Comparison of ENCODE assay signal across 19 cellular contexts in genomic region chr9:72614057-72614456, GRCh38.
"Had no signal": no experiment of that assay in that cellular context is flagged by ENCODE, and none has a peak within 500 bp of the region (broad histone marks: within the 10 kb centered on the region; RNA-seq: fewer than 3 reads in every experiment).

No MANE protein-coding gene starts in this region.

- FAIRE-seq: islet of Langerhans had no signal

- H3K27ac ChIP-seq: cardiac muscle cell, esophagus squamous epithelium, foreskin keratinocyte, heart left ventricle, left ventricle myocardium inferior, lower lobe of right lung, right atrium auricular region, testis, transverse colon had no signal

- H3K9me3 ChIP-seq: esophagus squamous epithelium, heart left ventricle, left ventricle myocardium inferior, lower lobe of right lung, right atrium auricular region, testis, transverse colon had no signal

- H3K4me1 ChIP-seq: esophagus squamous epithelium, foreskin keratinocyte, heart left ventricle, left ventricle myocardium inferior, lower lobe of right lung, right atrium auricular region, testis had no signal

- DNase-seq: effector memory CD8-positive, alpha-beta T cell; esophagus squamous epithelium; foreskin keratinocyte; heart left ventricle; hypothalamus; kidney glomerular epithelial cell; left ventricle myocardium inferior; lower lobe of right lung; midbrain; naive thymus-derived CD4-positive, alpha-beta T cell; nephron progenitor cell; posterior cingulate gyrus; stimulated activated CD4-positive, alpha-beta T cell treated with anti-CD3 and anti-CD28 coated beads, Interleukin-4, amount 100 ng/mL, for 1 hour; stimulated activated CD8-positive, alpha-beta memory T cell treated with anti-CD3 and anti-CD28 coated beads, Interleukin-4, amount 100 ng/mL, for 48 hours; testis; transverse colon had no signal

- H3K36me3 ChIP-seq: cardiac muscle cell, esophagus squamous epithelium, heart left ventricle, left ventricle myocardium inferior, lower lobe of right lung, right atrium auricular region, transverse colon had no signal

- H3K27me3 ChIP-seq: cardiac muscle cell, esophagus squamous epithelium, foreskin keratinocyte, heart left ventricle, right atrium auricular region, testis, transverse colon had no signal

- H3K4me3 ChIP-seq: cardiac muscle cell, esophagus squamous epithelium, heart left ventricle, left ventricle myocardium inferior, lower lobe of right lung, right atrium auricular region, testis, transverse colon had no signal
